ENCODE assay signal across 10 cellular contexts in genomic region chr7:120404042-120404441, GRCh38.
DNase-seq lines count a peak whose midpoint lies in the region; ATAC-seq, FAIRE-seq and TF ChIP-seq lines count a peak whose summit lies in the region.
"Had no signal": no experiment of that assay in that cellular context is flagged by ENCODE, and none has a peak within 500 bp of the region (broad histone marks: within the 10 kb centered on the region; RNA-seq: fewer than 3 reads in every experiment).

No MANE protein-coding gene starts in this region.

- no peak overlapping the region for H2AFZ ChIP-seq in HepG2 (ENCODE audit: low read length)
- no peak overlapping the region for H2AFZ ChIP-seq in Karpas-422 (ENCODE audit: low read length)

- no peaks in the 10 kb centered on the region for H3K9me2 ChIP-seq in Karpas-422 (replicated peaks; ENCODE audit: insufficient read depth, low read length)

- TF ChIP-seq CTCF in HepG2 (CRISPR knock-in tag; IDR thresholded peaks at IDR 0.05) = no peak
- no peak for TF ChIP-seq CTCF in glutamatergic neuron (IDR thresholded peaks at IDR 0.05; ENCODE audit: partially characterized antibody, unreplicated experiment)

- TF ChIP-seq EP300 in HepG2 (IDR thresholded peaks at IDR 0.05; ENCODE audit: low read depth in 2 of 2, low read length in 2 of 2) = no peak
- TF ChIP-seq EP300 in HepG2 (CRISPR knock-in tag; IDR thresholded peaks at IDR 0.05; ENCODE audit: borderline replicate concordance) = no peak

- DNase-seq in HepG2 (ENCODE audit: low spot score) (no peak), glutamatergic neuron (no peak), Karpas-422 (no peak), right cardiac atrium (no peak)
- DNase-seq: NCI-H2171, SW 1271 had no signal

- no TSS peak for BruUV-seq in HepG2 (replicated peaks; lab: Mats Ljungman, UMichigan)

- no peak overlapping the region for H3K27ac Mint-ChIP-seq in glutamatergic neuron (ENCODE audit: unreplicated experiment)

- intact Hi-C loops in HepG2 (cut with micrococcal nuclease; ENCODE audit: unreplicated experiment) (no loop called here), right cardiac atrium (cut with DNase I) (no loop called here)

- no peak for TF ChIP-seq RAD21 in HepG2 (CRISPR knock-in tag; IDR thresholded peaks at IDR 0.05)

- H3K9me3 ChIP-seq in HepG2 (ENCODE audit: low read length) (no peaks in the 10 kb centered on the region), Karpas-422 (ENCODE audit: low read length) (peaks cover 15% of the 10 kb centered on the region), right cardiac atrium (ENCODE audit: control insufficient read depth, low read length) (no peaks in the 10 kb centered on the region)

- H3K27me3 Mint-ChIP-seq in glutamatergic neuron (ENCODE audit: unreplicated experiment) = no peaks in the 10 kb centered on the region

- H4K20me1 ChIP-seq in HepG2 (ENCODE audit: insufficient read depth, low read length) (no peaks in the 10 kb centered on the region), Karpas-422 (ENCODE audit: insufficient read depth, low read depth, low read length) (no peaks in the 10 kb centered on the region)

- FAIRE-seq in HepG2 (lab: Jason Lieb, UNC) = no peak

- POLR2A ChIA-PET in HepG2 (lab: Yijun Ruan, JAX) = no interaction called here

- H3K4me2 ChIP-seq in HepG2 (ENCODE audit: low read depth, low read length) = no peak overlapping the region
- no peak overlapping the region for H3K4me2 ChIP-seq in Karpas-422 (ENCODE audit: low read depth, low read length, poor library complexity, severe bottlenecking)

- H3K36me3 ChIP-seq in HepG2 (replicated peaks in 1 of 2; ENCODE audit: control insufficient read depth in 1 of 2, insufficient read depth in 2 of 2, low read length in 2 of 2) (no peaks in the 10 kb centered on the region), Karpas-422 (ENCODE audit: insufficient read depth, low read length) (no peaks in the 10 kb centered on the region)

- H3K4me3 Mint-ChIP-seq in glutamatergic neuron (ENCODE audit: unreplicated experiment) = no peak overlapping the region

- ATAC-seq in GM18909 (IDR thresholded peaks at IDR 0.05; ENCODE audit: poor library complexity, unreplicated experiment) (peak; percentile 62), HG02588 (IDR thresholded peaks at IDR 0.05; ENCODE audit: unreplicated experiment) (peak; percentile 64), HG03521 (IDR thresholded peaks at IDR 0.05; ENCODE audit: unreplicated experiment) (peak; percentile 50), HepG2 (no peak), GM21825 (IDR thresholded peaks at IDR 0.05; ENCODE audit: unreplicated experiment) (no peak), right cardiac atrium (no peak)

- no peak overlapping the region for H3K27ac ChIP-seq in HepG2 (ENCODE audit: extremely low read length, insufficient read depth, low read length)
- no peak overlapping the region for H3K27ac ChIP-seq in Karpas-422 (ENCODE audit: low read length)
- no peak overlapping the region for H3K27ac ChIP-seq in right cardiac atrium (ENCODE audit: low read length)

- WGBS in HepG2 (ENCODE audit: low lambda C conversion rate) = 0% methylated on average over 1 of the region's 1 CpG
- WGBS in right cardiac atrium = 65% methylated on average over 1 of the region's 1 CpG

- H3K4me3 ChIP-seq in HepG2 (replicated peaks in 1 of 3; ENCODE audit: insufficient read depth in 1 of 3, low read depth in 2 of 3, low read length in 3 of 3) = no peak overlapping the region
- H3K4me3 ChIP-seq in Karpas-422 (ENCODE audit: low read length) = no peak overlapping the region
- no peak overlapping the region for H3K4me3 ChIP-seq in right cardiac atrium (ENCODE audit: low read length)

- in situ Hi-C loops in HepG2 (cut with HindIII; ENCODE audit: extremely low pct_ligation_motif_present, low pct_unique_long_range_greater_than_20kb) = no loop called here

- H3K4me1 ChIP-seq in HepG2 (ENCODE audit: insufficient read depth, low read length) = no peaks in the 10 kb centered on the region
- H3K4me1 ChIP-seq in Karpas-422 (ENCODE audit: low read length) = no peaks in the 10 kb centered on the region
- H3K4me1 ChIP-seq in right cardiac atrium (ENCODE audit: control insufficient read depth, insufficient read depth, low read length) = no peaks in the 10 kb centered on the region

- H3K27me3 ChIP-seq in HepG2 (ENCODE audit: control insufficient read depth in 1 of 2, insufficient read depth in 2 of 2, low read length in 2 of 2) (no peaks in the 10 kb centered on the region), Karpas-422 (ENCODE audit: low read length) (no peaks in the 10 kb centered on the region), right cardiac atrium (ENCODE audit: control insufficient read depth, insufficient read depth) (no peaks in the 10 kb centered on the region)

- H3K9ac ChIP-seq in HepG2 (ENCODE audit: insufficient read depth, low read depth, low read length) (no peak overlapping the region), Karpas-422 (ENCODE audit: low read length) (no peak overlapping the region)

- TF ChIP-seq POLR2A in HepG2 (IDR thresholded peaks at IDR 0.05; ENCODE audit: insufficient read depth in 1 of 2, low read depth in 2 of 2, low read length in 2 of 2) = no peak

- H3K4me1 Mint-ChIP-seq in glutamatergic neuron (ENCODE audit: low read depth, unreplicated experiment) = no peaks in the 10 kb centered on the region

- CTCF ChIA-PET in HepG2 (lab: Yijun Ruan, JAX; ENCODE audit: low intra/inter-chr PET ratio, low total read pairs) = no interaction called here

- H3K79me2 ChIP-seq in HepG2 (ENCODE audit: insufficient read depth, low read length) (no peaks in the 10 kb centered on the region), Karpas-422 (ENCODE audit: low read length) (no peaks in the 10 kb centered on the region)

- H3K9me3 Mint-ChIP-seq in glutamatergic neuron (ENCODE audit: unreplicated experiment) = no peaks in the 10 kb centered on the region

- H3K36me3 Mint-ChIP-seq in glutamatergic neuron (ENCODE audit: unreplicated experiment) = no peaks in the 10 kb centered on the region

TF ChIP-seq in HepG2, 621 proteins besides CTCF, POLR2A, EP300 and RAD21:
- TF ChIP-seq CREB1 (IDR thresholded peaks at IDR 0.05) = peak; percentile 35; the same call in 1 of the 2 replicates
- no peak for TF ChIP-seq CREB1 (CRISPR knock-in tag; IDR thresholded peaks at IDR 0.05)
- no peak for TF ChIP-seq ZEB1 (IDR thresholded peaks at IDR 0.05; ENCODE audit: insufficient replicate concordance, low read depth)
- peak; percentile 91 for TF ChIP-seq ATF7 (IDR thresholded peaks at IDR 0.05)
- no peak for TF ChIP-seq ATF7 (CRISPR knock-in tag; IDR thresholded peaks at IDR 0.05)

Comparison
In these comparisons a context has a peak if more than half of its experiments do, and no peak if none do; other contexts are left out.
1. ATAC-seq: peak in GM18909 (single experiment), HG02588 (single experiment) and HG03521 (single experiment); none in HepG2 (single experiment), GM21825 (single experiment) and right cardiac atrium (0 of 2).